In genomic region chr3:190989213-190989612, GRCh38 we compare ENCODE assay signal across 25 cellular contexts.
"Had no signal": no experiment of that assay in that cellular context is flagged by ENCODE, and none has a peak within 500 bp of the region (broad histone marks: within the 10 kb centered on the region; RNA-seq: fewer than 3 reads in every experiment).

No MANE protein-coding gene starts in this region.

- DNase-seq: activated CD4-positive, alpha-beta T cell treated with anti-CD3 and anti-CD28 coated beads for 36 hours; activated CD4-positive, alpha-beta T cell treated with anti-CD3 and anti-CD28 coated beads, Interleukin-2, amount 10 ng/mL, durations not matched to agents 7 days and 5 days; activated CD4-positive, alpha-beta T cell treated with anti-CD3 and anti-CD28 coated beads, Interleukin-2, amount 50 U/mL, for 48 hours; activated CD8-positive, alpha-beta T cell treated with anti-CD3 and anti-CD28 coated beads, Interleukin-2, amount 10 ng/mL, durations not matched to agents 7 days and 5 days; activated gamma-delta T cell treated with Interleukin-2 at 50 U/mL for 16 hours; activated naive CD4-positive, alpha-beta T cell treated with anti-CD3 and anti-CD28 coated beads for 36 hours; activated naive CD8-positive, alpha-beta T cell treated with anti-CD3 and anti-CD28 coated beads, Interleukin-2, amount 50 U/mL, for 24 hours; activated T-cell treated with anti-CD3 and anti-CD28 coated beads, Interleukin-2, amount 50 U/mL, for 24 hours; anterior cingulate cortex; caudate nucleus; cerebellar nuclear complex; cortex of kidney; NCI-H1048; NCI-H1105 treated with DMSO at 0.1 percent for 48 hours; NCI-H1436; NCI-H1694; NCI-H1930; NCI-H2081 treated with DMSO at 0.1 percent for 48 hours; NCI-H226; NCI-H524 treated with DMSO at 0.1 percent for 48 hours; NK-92 treated with Interleukin-12 subunit alpha and Interleukin-12 subunit beta, amount 100 ng/mL, for 24 hours; Right ventricle myocardium superior had no signal

- ATAC-seq: activated CD4-positive, alpha-beta T cell treated with anti-CD3 and anti-CD28 coated beads for 36 hours; activated CD4-positive, CD25-positive, alpha-beta regulatory T cell treated with anti-CD3 and anti-CD28 coated beads, Interleukin-2, amount 50 U/mL, for 24 hours; activated CD8-positive, alpha-beta T cell treated with anti-CD3 and anti-CD28 coated beads, Interleukin-2, amount 10 ng/mL, durations not matched to agents 7 days and 5 days; activated naive CD4-positive, alpha-beta T cell treated with anti-CD3 and anti-CD28 coated beads, Interleukin-2, amount 50 U/mL, for 72 hours; activated naive CD8-positive, alpha-beta T cell treated with anti-CD3 and anti-CD28 coated beads, Interleukin-2, amount 50 U/mL, for 24 hours; WTC11 had no signal
